ENCODE assay signal across 1 cellular context in genomic region chr16:77190478-77191258, GRCh38.
TF ChIP-seq lines count a peak whose summit lies in the region.

MON1B (plus strand) TSS chr16:77191190; CDS start chr16:77191486, 296 bp downstream.

TF ChIP-seq in WTC11, 78 proteins besides CTCF, POLR2A, EP300 and RAD21 (continued from another document):
- TF ChIP-seq HMGXB4 (CRISPR knock-in tag; IDR thresholded peaks at IDR 0.05) (no peak), FOXK1 (CRISPR knock-in tag; IDR thresholded peaks at IDR 0.05) (peak; percentile 43; the same call in 1 of the 2 replicates), NFE2L1 (CRISPR knock-in tag; IDR thresholded peaks at IDR 0.05) (peak; percentile 75; the same call in 1 of the 2 replicates), NR1H2 (CRISPR knock-in tag; IDR thresholded peaks at IDR 0.05) (no peak), FOXP1 (CRISPR knock-in tag; IDR thresholded peaks at IDR 0.05; ENCODE audit: borderline replicate concordance) (no peak), NFYB (CRISPR knock-in tag; conservative IDR thresholded peaks at IDR 0.05; ENCODE audit: low read depth) (peak; percentile 90)
